ENCODE assay signal across 9 cellular contexts in genomic region chr19:43584484-43584883, GRCh38. TPM values are rescaled to one million over a fixed set of nuclear protein-coding genes. Genes with fewer than 3 reads are reported as not detected.
DNase-seq lines count a peak whose midpoint lies in the region; ATAC-seq and TF ChIP-seq lines count a peak whose summit lies in the region.
"Had no signal": no experiment of that assay in that cellular context is flagged by ENCODE, and none has a peak within 500 bp of the region (broad histone marks: within the 10 kb centered on the region; RNA-seq: fewer than 3 reads in every experiment).

No MANE protein-coding gene starts in this region.

- H3K9me3 ChIP-seq in DOHH2 (ENCODE audit: control insufficient read depth, insufficient read depth, low read length), result no peaks in the 10 kb centered on the region

- H3K36me3 ChIP-seq in DOHH2 (ENCODE audit: control insufficient read depth, low read length), result no peaks in the 10 kb centered on the region; the same call in 1 of the 2 replicates

- H3K27me3 Mint-ChIP-seq in brain (peaks cover 2% of the 10 kb centered on the region), osteocyte (ENCODE audit: unreplicated experiment) (no peaks in the 10 kb centered on the region)

- TF ChIP-seq CTCF in DOHH2 (IDR thresholded peaks at IDR 0.05; ENCODE audit: low read depth, low read length, poor library complexity, severe bottlenecking) (no peak), brain (conservative IDR thresholded peaks at IDR 0.05) (no peak), osteocyte (IDR thresholded peaks at IDR 0.05) (no peak)

- H3F3A ChIP-seq in DOHH2 (ENCODE audit: control insufficient read depth, insufficient read depth), result peaks cover 10% of the 10 kb centered on the region

- H3K9me3 Mint-ChIP-seq in brain, result no peaks in the 10 kb centered on the region
- H3K9me3 Mint-ChIP-seq in osteocyte (ENCODE audit: unreplicated experiment), result no peaks in the 10 kb centered on the region

- H3K4me2 ChIP-seq in DOHH2 (ENCODE audit: low read length), result 0 out of 2 replicates have a peak overlapping the region, but pooled peaks have one; percentile 5

- no peaks in the 10 kb centered on the region for H3K27me3 ChIP-seq in DOHH2 (ENCODE audit: control insufficient read depth, low read length)

- H3K4me1 ChIP-seq in DOHH2 (ENCODE audit: control insufficient read depth, low read length), result peaks cover 43% of the 10 kb centered on the region

- H4K20me1 ChIP-seq in DOHH2 (ENCODE audit: control insufficient read depth, insufficient read depth, low read depth, low read length), result no peaks in the 10 kb centered on the region

- no peaks in the 10 kb centered on the region for H3K79me2 ChIP-seq in DOHH2 (ENCODE audit: control insufficient read depth, low read length)

- H3K36me3 Mint-ChIP-seq in brain (peaks cover 37% of the 10 kb centered on the region), osteocyte (ENCODE audit: unreplicated experiment) (peaks cover 12% of the 10 kb centered on the region)

- H3K27ac Mint-ChIP-seq in brain, result peak overlapping the region in 4 of 5 experiments; percentile 38 to 90 (median 72)
- H3K27ac Mint-ChIP-seq in osteocyte (ENCODE audit: unreplicated experiment), result peak overlapping the region; percentile 28

- peak; percentile 32 for DNase-seq in HK-2 (ENCODE audit: unreplicated experiment)
- DNase-seq in osteocyte (ENCODE audit: extremely low spot score, unreplicated experiment), result no peak
- DNase-seq in NCI-H2107 treated with DMSO at 0.1 percent for 48 hours (lab: John Stamatoyannopoulos, UW; ENCODE audit: unreplicated experiment), result no peak
- no peak for DNase-seq in UCSD-AML1 (lab: John Stamatoyannopoulos, UW; ENCODE audit: unreplicated experiment)
- DNase-seq: GOT3, NCI-H2081 treated with DMSO at 0.1 percent for 48 hours had no signal

- peaks cover 32% of the 10 kb centered on the region for H3K4me1 Mint-ChIP-seq in brain
- H3K4me1 Mint-ChIP-seq in osteocyte (ENCODE audit: unreplicated experiment), result no peaks in the 10 kb centered on the region

- ATAC-seq in GM18870 (IDR thresholded peaks at IDR 0.05; ENCODE audit: unreplicated experiment), result no peak

- H3K9me2 ChIP-seq in DOHH2 (replicated peaks; ENCODE audit: control insufficient read depth, low read length), result no peaks in the 10 kb centered on the region

- no peak overlapping the region for H3K27ac ChIP-seq in DOHH2 (ENCODE audit: low read depth, low read length)

- no peak overlapping the region for H3K4me3 ChIP-seq in DOHH2 (ENCODE audit: low read length)

- H3K4me3 Mint-ChIP-seq in brain (peak overlapping the region in 1 of 5 experiments; percentile 26), osteocyte (ENCODE audit: unreplicated experiment) (no peak overlapping the region)

RNA-seq across cellular contexts. Expression of gene PINLYP, which starts 8.9 kb away (rescaled TPM):
- polyA plus RNA-seq in brain (ENCODE audit: insufficient read depth, low read depth, low replicate concordance), result 22.6 TPM
- 0.91 and 1.2 TPM in 2 replicates for total RNA-seq in osteocyte

RNA-seq across cellular contexts. Expression of gene XRCC1, which starts 9.2 kb away (rescaled TPM):
- polyA plus RNA-seq in brain (ENCODE audit: insufficient read depth, low read depth, low replicate concordance), result 73.4 TPM
- 37.1 and 43.2 TPM in 2 replicates for total RNA-seq in osteocyte

RNA-seq across cellular contexts. Expression of gene IRGQ, which starts 11.4 kb away (rescaled TPM):
- 7.8 TPM for polyA plus RNA-seq in brain (ENCODE audit: insufficient read depth, low read depth, low replicate concordance)
- 40.9 and 45.9 TPM in 2 replicates for total RNA-seq in osteocyte

RNA-seq across cellular contexts. Expression of gene ZNF576, which starts 11.9 kb away (rescaled TPM):
- polyA plus RNA-seq in brain (ENCODE audit: insufficient read depth, low read depth, low replicate concordance), result 17.1 TPM
- 13.2 and 16.2 TPM in 2 replicates for total RNA-seq in osteocyte

RNA-seq across cellular contexts. Expression of gene SRRM5, which starts 27.4 kb away (rescaled TPM):
- not detected for polyA plus RNA-seq in brain (ENCODE audit: insufficient read depth, low read depth, low replicate concordance)
- 0.24 and 0.35 TPM in 2 replicates for total RNA-seq in osteocyte
